ENCODE assay signal across 26 cellular contexts in genomic region chr20:18481596-18481995, GRCh38.
"Had no signal": no experiment of that assay in that cellular context is flagged by ENCODE, and none has a peak within 500 bp of the region (broad histone marks: within the 10 kb centered on the region; RNA-seq: fewer than 3 reads in every experiment).

No MANE protein-coding gene starts in this region.

- H3K4me3 Mint-ChIP-seq: naive thymus-derived CD8-positive, alpha-beta T cell; nephron; neural progenitor cell; stimulated activated naive B cell treated with anti-CD40 and anti-IgM and Interleukin-4, amounts not matched to agents 10 μg/mL and 1 μg/mL and 100 μg/mL, for 72 hours; stimulated activated naive CD8-positive, alpha-beta T cell treated with anti-CD3 and anti-CD28 coated beads, Interleukin-15, Interleukin-2, amounts not matched to agents 100 ng/mL and 50 ng/mL, for 24 hours had no signal

- H3K9me3 Mint-ChIP-seq: naive thymus-derived CD8-positive, alpha-beta T cell; nephron; neural progenitor cell; stimulated activated naive B cell treated with anti-CD40 and anti-IgM and Interleukin-4, amounts not matched to agents 10 μg/mL and 1 μg/mL and 100 μg/mL, for 72 hours; stimulated activated naive CD8-positive, alpha-beta T cell treated with anti-CD3 and anti-CD28 coated beads, Interleukin-15, Interleukin-2, amounts not matched to agents 100 ng/mL and 50 ng/mL, for 24 hours had no signal

- H3K27me3 Mint-ChIP-seq: naive thymus-derived CD8-positive, alpha-beta T cell; progenitor cell of endocrine pancreas; stimulated activated naive B cell treated with anti-CD40 and anti-IgM and Interleukin-4, amounts not matched to agents 10 μg/mL and 1 μg/mL and 100 μg/mL, for 72 hours; stimulated activated naive CD8-positive, alpha-beta T cell treated with anti-CD3 and anti-CD28 coated beads, Interleukin-15, Interleukin-2, amounts not matched to agents 100 ng/mL and 50 ng/mL, for 24 hours had no signal

- ATAC-seq: naive thymus-derived CD8-positive, alpha-beta T cell; psoas muscle; right cardiac atrium; sciatic nerve; stimulated activated naive B cell treated with anti-CD40 and anti-IgM and Interleukin-4, amounts not matched to agents 10 μg/mL and 1 μg/mL and 100 μg/mL, for 72 hours had no signal

- H3K9me3 ChIP-seq: ovary, psoas muscle, spleen, stomach, thoracic aorta, thyroid gland, tibial nerve, upper lobe of left lung, vagina had no signal

- DNase-seq: naive thymus-derived CD8-positive, alpha-beta T cell; occipital lobe; ovary; posterior cingulate gyrus; psoas muscle; right cardiac atrium; spleen; stimulated activated CD4-positive, alpha-beta T cell treated with anti-CD3 and anti-CD28 coated beads, Interleukin-12 subunit alpha, Interleukin-12 subunit beta, amount 100 ng/mL, for 4 hours; stimulated activated CD4-positive, alpha-beta T cell treated with anti-CD3 and anti-CD28 coated beads, Interleukin-1b, Interleukin-23, amount 100 ng/mL, for 48 hours; stimulated activated CD4-positive, alpha-beta T cell treated with anti-CD3 and anti-CD28 coated beads, Interleukin-4, amount 100 ng/mL, for 1 hour; stimulated activated CD4-positive, alpha-beta T cell treated with anti-CD3 and anti-CD28 coated beads, Interleukin-4, amount 100 ng/mL, for 4 hours; stimulated activated CD8-positive, alpha-beta memory T cell treated with anti-CD3 and anti-CD28 coated beads, Interleukin-4, amount 100 ng/mL, for 48 hours; stimulated activated naive B cell treated with anti-CD40 and anti-IgM and Interleukin-4, amounts not matched to agents 10 μg/mL and 1 μg/mL and 100 μg/mL, for 72 hours; stimulated activated naive CD4-positive, alpha-beta T cell treated with Interleukin-2 at 50 U/mL for 16 hours; stomach; thyroid gland; trophoblast cell; upper lobe of left lung had no signal

- H3K27ac Mint-ChIP-seq: nephron; neural progenitor cell; progenitor cell of endocrine pancreas; stimulated activated naive B cell treated with anti-CD40 and anti-IgM and Interleukin-4, amounts not matched to agents 10 μg/mL and 1 μg/mL and 100 μg/mL, for 72 hours; stimulated activated naive CD8-positive, alpha-beta T cell treated with anti-CD3 and anti-CD28 coated beads, Interleukin-15, Interleukin-2, amounts not matched to agents 100 ng/mL and 50 ng/mL, for 24 hours had no signal

- H3K4me1 Mint-ChIP-seq: nephron; neural progenitor cell; stimulated activated naive B cell treated with anti-CD40 and anti-IgM and Interleukin-4, amounts not matched to agents 10 μg/mL and 1 μg/mL and 100 μg/mL, for 72 hours had no signal
